In the genomic region with DNA sequence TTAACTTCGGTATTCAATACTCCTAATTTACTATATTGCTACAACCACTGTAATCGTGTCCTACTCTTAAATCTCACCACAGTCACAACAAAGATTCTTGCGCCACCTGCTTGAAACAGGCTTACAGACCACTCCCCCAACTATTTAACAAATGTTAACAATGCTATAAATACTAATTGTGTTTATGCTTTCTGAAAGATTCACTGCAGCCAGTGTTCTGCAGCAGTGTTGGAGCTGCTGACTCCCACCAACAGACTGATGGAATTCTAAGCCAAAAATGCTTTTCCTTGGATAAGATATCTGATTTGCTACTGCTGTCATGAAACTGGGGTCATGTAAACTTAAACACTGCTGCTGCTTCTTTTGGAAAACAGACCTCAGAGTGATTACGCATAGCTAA, we compare ENCODE assay signal across 14 cellular contexts.
DNase-seq lines count a peak whose midpoint lies in the region; ATAC-seq, FAIRE-seq and TF ChIP-seq lines count a peak whose summit lies in the region.
"Had no signal": no experiment of that assay in that cellular context is flagged by ENCODE, and none has a peak within 500 bp of the region (broad histone marks: within the 10 kb centered on the region; RNA-seq: fewer than 3 reads in every experiment).

No MANE protein-coding gene starts in this region.

- ATAC-seq in IMR-90 (ENCODE audit: low read depth) (peak; percentile 99), T-helper 17 cell (no peak), GM21529 (IDR thresholded peaks at IDR 0.05; ENCODE audit: unreplicated experiment) (no peak)

- no peaks in the 10 kb centered on the region for H4K20me1 ChIP-seq in IMR-90 (ENCODE audit: insufficient read depth, low read length)

- H2AK5ac ChIP-seq in IMR-90 (ENCODE audit: low read depth, low read length) (no peak overlapping the region), trophoblast cell (ENCODE audit: low read length) (no peak overlapping the region)

- TF ChIP-seq CTCF in D721Med (IDR thresholded peaks at IDR 0.05; ENCODE audit: insufficient read depth, missing control alignments) (peak; percentile 8), IMR-90 (conservative IDR thresholded peaks at IDR 0.05; ENCODE audit: low read depth, low read length) (no peak), fibroblast of the aortic adventitia (IDR thresholded peaks at IDR 0.05; ENCODE audit: insufficient read depth, low read length) (no peak)

- H4K8ac ChIP-seq in IMR-90 (ENCODE audit: low read depth in 2 of 2, low read length in 2 of 2) = no peak overlapping the region
- no peak overlapping the region for H4K8ac ChIP-seq in trophoblast cell (ENCODE audit: low read depth, low read length)

- H4K5ac ChIP-seq in IMR-90 (ENCODE audit: low read depth, low read length) = no peak overlapping the region

- H3K36me3 Mint-ChIP-seq in T-helper 17 cell (ENCODE audit: low read depth) = peaks cover 9% of the 10 kb centered on the region

- H3K36me3 ChIP-seq in IMR-90 (ENCODE audit: control insufficient read depth, insufficient read depth, low read length) (no peaks in the 10 kb centered on the region), trophoblast cell (ENCODE audit: control insufficient read depth in 1 of 2, insufficient read depth in 2 of 2, low read length in 2 of 2) (no peaks in the 10 kb centered on the region)
- H3K36me3 ChIP-seq: thoracic aorta had no signal

- no peaks in the 10 kb centered on the region for H3K27me3 Mint-ChIP-seq in T-helper 17 cell
- H3K27me3 Mint-ChIP-seq: IgD-negative memory B cell had no signal

- peak overlapping the region; percentile 37; the same call in 1 of the 2 replicates for H3K4me2 ChIP-seq in IMR-90 (ENCODE audit: low read depth, low read length)
- no peak overlapping the region for H3K4me2 ChIP-seq in trophoblast cell (ENCODE audit: low read length)

- H3K4me3 ChIP-seq in IMR-90 (ENCODE audit: insufficient read depth, low read depth, low read length) (no peak overlapping the region), fibroblast of the aortic adventitia (ENCODE audit: low read depth, low read length) (no peak overlapping the region), trophoblast cell (ENCODE audit: low read depth, low read length) (no peak overlapping the region)
- H3K4me3 ChIP-seq: thoracic aorta had no signal

- H3K4ac ChIP-seq in IMR-90 (ENCODE audit: low read depth, low read length) = no peak overlapping the region
- H3K4ac ChIP-seq in trophoblast cell (ENCODE audit: low read depth, low read length) = no peak overlapping the region

- no peak overlapping the region for H3K27ac Mint-ChIP-seq in T-helper 17 cell
- H3K27ac Mint-ChIP-seq: IgD-negative memory B cell had no signal

- no peak overlapping the region for H2BK20ac ChIP-seq in IMR-90 (ENCODE audit: low read depth, low read length)

- H2BK15ac ChIP-seq in IMR-90 (ENCODE audit: low read depth, low read length) = no peak overlapping the region

- in situ Hi-C loops in IMR-90 (cut with MboI; ENCODE audit: low sequenced_read_pairs) = no loop called here

- H4K91ac ChIP-seq in IMR-90 (ENCODE audit: insufficient read depth, low read depth, low read length) = no peak overlapping the region
- no peak overlapping the region for H4K91ac ChIP-seq in trophoblast cell (ENCODE audit: low read depth, low read length)

- dilution Hi-C loops in IMR-90 (cut with HindIII; ENCODE audit: low sequenced_read_pairs, unreplicated experiment) = no loop called here

- no peak overlapping the region for H3K23ac ChIP-seq in IMR-90 (ENCODE audit: low read depth, low read length)
- no peak overlapping the region for H3K23ac ChIP-seq in trophoblast cell (ENCODE audit: low read length)

- no peak overlapping the region for H3K9ac ChIP-seq in IMR-90 (ENCODE audit: low read depth, low read length)
- H3K9ac ChIP-seq in trophoblast cell (ENCODE audit: low read length) = no peak overlapping the region

- no peak overlapping the region for H2BK120ac ChIP-seq in IMR-90 (ENCODE audit: low read depth, low read length)
- H2BK120ac ChIP-seq in trophoblast cell (ENCODE audit: insufficient read depth, low read length, poor library complexity) = no peak overlapping the region

- intact Hi-C loops in IMR-90 (cut with micrococcal nuclease) = loop anchor here (5.0 kb wide), 1 partner anchor 40 kb away; no protein-coding TSS in a partner anchor

- DNase-seq in D721Med (ENCODE audit: insufficient read length, low spot score) = no peak
- DNase-seq in IMR-90 = peak; percentile 90
- DNase-seq in fibroblast of the aortic adventitia (ENCODE audit: low read depth) = peak; percentile 58
- peak in 1 of 2 donors; percentile 32 for DNase-seq in trophoblast cell
- no peak for DNase-seq in T-helper 17 cell
- DNase-seq in inferior parietal cortex (ENCODE audit: extremely low spot score) = no peak
- DNase-seq in stimulated activated CD4-positive, alpha-beta T cell treated with anti-CD3 and anti-CD28 coated beads, Interleukin-4, amount 100 ng/mL, for 4 hours = no peak
- DNase-seq: activated gamma-delta T cell, GDM1, posterior cingulate gyrus had no signal

- H3K27ac ChIP-seq in IMR-90 (ENCODE audit: insufficient read depth, low read length) = no peak overlapping the region
- peak overlapping the region; percentile 11 for H3K27ac ChIP-seq in trophoblast cell (ENCODE audit: low read depth, low read length)
- H3K27ac ChIP-seq: thoracic aorta had no signal

- no peak overlapping the region for H2AFZ ChIP-seq in IMR-90 (replicated peaks; ENCODE audit: low read length, poor library complexity)
- H2AFZ ChIP-seq in trophoblast cell (ENCODE audit: insufficient read depth, low read length, poor library complexity) = no peak overlapping the region

- no peak overlapping the region for H2BK12ac ChIP-seq in trophoblast cell (ENCODE audit: low read length)

- POLR2A ChIA-PET in IMR-90 (lab: Charles Lee; ENCODE audit: unreplicated experiment) = no interaction called here

- no peak overlapping the region for H3K56ac ChIP-seq in IMR-90 (ENCODE audit: extremely low read depth, insufficient read depth, low read length)

- no TSS peak for BruUV-seq in IMR-90 (replicated peaks; lab: Mats Ljungman, UMichigan)

- no peak overlapping the region for H2BK5ac ChIP-seq in IMR-90 (ENCODE audit: low read depth, low read length, poor library complexity, severe bottlenecking)
- H2BK5ac ChIP-seq in trophoblast cell (ENCODE audit: low read depth, low read length, poor library complexity) = no peak overlapping the region

- H4K12ac ChIP-seq in trophoblast cell (ENCODE audit: low read depth, low read length) = no peak overlapping the region

- no peak for FAIRE-seq in D721Med (lab: Jason Lieb, UNC)
- FAIRE-seq: GM19239 had no signal

- H3K4me1 Mint-ChIP-seq in T-helper 17 cell = peaks cover 2% of the 10 kb centered on the region
- H3K4me1 Mint-ChIP-seq: IgD-negative memory B cell had no signal

- H3K9me3 ChIP-seq in IMR-90 (ENCODE audit: control insufficient read depth, insufficient read depth, low read length) = no peaks in the 10 kb centered on the region
- H3K9me3 ChIP-seq in trophoblast cell (ENCODE audit: insufficient read depth, low read depth, low read length) = no peaks in the 10 kb centered on the region
- H3K9me3 ChIP-seq in T-helper 17 cell (ENCODE audit: control insufficient read depth, low read length, poor library complexity, severe bottlenecking) = no peaks in the 10 kb centered on the region
- H3K9me3 ChIP-seq: thoracic aorta had no signal

- no peaks in the 10 kb centered on the region for H3K79me1 ChIP-seq in IMR-90 (ENCODE audit: low read depth in 1 of 2, low read length in 2 of 2)
- H3K79me1 ChIP-seq in trophoblast cell (ENCODE audit: low read length) = no peaks in the 10 kb centered on the region

- WGBS in IMR-90 (ENCODE audit: extremely low coverage in 2 of 2, insufficient read length in 1 of 2), 2 experiments = 17% methylated on average over 2 of the region's 4 CpGs; no CpG with 5 or more reads in 1 of the 2 experiments
- WGBS in trophoblast cell (ENCODE audit: extremely low coverage, insufficient coverage, insufficient read length) = no CpG with 5 or more reads among the region's 4 CpGs

- no peak overlapping the region for H2AK9ac ChIP-seq in IMR-90 (replicated peaks; ENCODE audit: low read depth, low read length, poor library complexity)

- no peaks in the 10 kb centered on the region for H3K9me1 ChIP-seq in IMR-90 (ENCODE audit: insufficient read depth, low read length)

- no peaks in the 10 kb centered on the region for H3K79me2 ChIP-seq in trophoblast cell (ENCODE audit: control insufficient read depth, insufficient read depth, low read length, poor library complexity)

- H3K18ac ChIP-seq in IMR-90 (ENCODE audit: low read depth, low read length) = no peak overlapping the region
- H3K18ac ChIP-seq in trophoblast cell (ENCODE audit: low read length) = no peak overlapping the region

- no peak for TF ChIP-seq POLR2A in IMR-90 (IDR thresholded peaks at IDR 0.05; ENCODE audit: low read depth, low read length)

- H3K14ac ChIP-seq in IMR-90 (replicated peaks; ENCODE audit: low read depth, low read length) = no peak overlapping the region
- H3K14ac ChIP-seq in trophoblast cell (ENCODE audit: low read length) = no peak overlapping the region

- no peak overlapping the region for H3K4me3 Mint-ChIP-seq in T-helper 17 cell
- H3K4me3 Mint-ChIP-seq: IgD-negative memory B cell had no signal

- CTCF ChIA-PET in IMR-90 (lab: Yijun Ruan, JAX) = interaction anchor here (1.2 kb wide), 1 partner anchor 38 kb away, joined by 4 read pairs; no protein-coding TSS in a partner anchor

- H3K4me1 ChIP-seq in IMR-90 (ENCODE audit: control insufficient read depth, insufficient read depth, low read length) (peaks cover 2% of the 10 kb centered on the region), trophoblast cell (ENCODE audit: control insufficient read depth in 1 of 2, insufficient read depth in 2 of 2, low read length in 2 of 2) (no peaks in the 10 kb centered on the region)

- TF ChIP-seq RAD21 in IMR-90 (IDR thresholded peaks at IDR 0.05; ENCODE audit: low read length) = no peak

- H3K27me3 ChIP-seq in IMR-90 (ENCODE audit: control insufficient read depth, insufficient read depth, low read length) = no peaks in the 10 kb centered on the region
- H3K27me3 ChIP-seq in trophoblast cell (ENCODE audit: insufficient read depth, low read length) = no peaks in the 10 kb centered on the region

TF ChIP-seq in IMR-90, 13 proteins besides CTCF, POLR2A, EP300 and RAD21:
- TF ChIP-seq MAFK (IDR thresholded peaks at IDR 0.05; ENCODE audit: low read depth, low read length) = no peak
- TF ChIP-seq CEBPB (IDR thresholded peaks at IDR 0.05; ENCODE audit: low read depth, low read length) = peak; percentile 54; the same call in 1 of the 2 replicates
TF ChIP-seq in IMR-90: peak in this region for 1.

Comparison
In these comparisons a context has a peak if more than half of its experiments do, and no peak if none do; other contexts are left out.
1. DNase-seq: peak in IMR-90 (single experiment) and fibroblast of the aortic adventitia (single experiment); none in D721Med (single experiment), T-helper 17 cell (0 of 3), inferior parietal cortex (single experiment) and stimulated activated CD4-positive, alpha-beta T cell treated with anti-CD3 and anti-CD28 coated beads, Interleukin-4, amount 100 ng/mL, for 4 hours (0 of 2).